ENCODE assay signal across 13 cellular contexts in genomic region chr15:48671381-48672022, GRCh38. TPM values are rescaled to one million over a fixed set of nuclear protein-coding genes. Genes with fewer than 3 reads are reported as not detected.
A peak's percentile ranks its signal among the peaks of the same experiment; 100 is the strongest.
DNase-seq lines count a peak whose midpoint lies in the region; ATAC-seq and TF ChIP-seq lines count a peak whose summit lies in the region.
"Had no signal": no experiment of that assay in that cellular context is flagged by ENCODE, and none has a peak within 500 bp of the region (broad histone marks: within the 10 kb centered on the region; RNA-seq: fewer than 3 reads in every experiment).

No MANE protein-coding gene starts in this region.

- in situ Hi-C loops in gastrocnemius medialis (cut with MboI; ENCODE audit: low sequenced_read_pairs in 4 of 4) = no loop called here

- H3K27ac ChIP-seq in ascending aorta = peak overlapping the region; percentile 43 to 52
- H3K27ac ChIP-seq in gastrocnemius medialis = peak overlapping the region; percentile 39 to 60 (median 57)

- TF ChIP-seq CTCF in ascending aorta (IDR thresholded peaks at IDR 0.05) = no peak
- no peak for TF ChIP-seq CTCF in gastrocnemius medialis (IDR thresholded peaks at IDR 0.05 in 4 of 5, conservative IDR thresholded peaks at IDR 0.05 in 1 of 5)

- no peaks in the 10 kb centered on the region for H3K36me3 ChIP-seq in ascending aorta
- no peaks in the 10 kb centered on the region for H3K36me3 ChIP-seq in gastrocnemius medialis

- H3K27me3 ChIP-seq in ascending aorta (no peaks in the 10 kb centered on the region), gastrocnemius medialis (no peaks in the 10 kb centered on the region)

- H3K4me1 ChIP-seq in ascending aorta (peaks cover 0 to 7% of the 10 kb centered on the region in 2 donors), gastrocnemius medialis (no peaks in the 10 kb centered on the region)

- no peak for TF ChIP-seq POLR2A in gastrocnemius medialis (IDR thresholded peaks at IDR 0.05)

- ATAC-seq in Right ventricle myocardium superior (ENCODE audit: poor library complexity) (peak; percentile 91), gastrocnemius medialis (peak; percentile 76), GM18861 (IDR thresholded peaks at IDR 0.05; ENCODE audit: unreplicated experiment) (no peak)
- ATAC-seq: stimulated activated naive B cell treated with anti-CD40 and anti-IgM and Interleukin-4, amounts not matched to agents 10 μg/mL and 1 μg/mL and 100 μg/mL, for 72 hours; T-helper 17 cell had no signal

- H3K4me3 ChIP-seq in ascending aorta (no peak overlapping the region), gastrocnemius medialis (no peak overlapping the region)

- H3K9me3 ChIP-seq in ascending aorta (no peaks in the 10 kb centered on the region), gastrocnemius medialis (no peaks in the 10 kb centered on the region)

- peak; percentile 74 for DNase-seq in GM04503 (ENCODE audit: low read depth)
- DNase-seq in ascending aorta (ENCODE audit: low spot score in 2 of 2) = peak in 1 of 2 donors; percentile 81
- peak; percentile 76 for DNase-seq in Right ventricle myocardium superior
- peak; percentile 51 to 67 for DNase-seq in gastrocnemius medialis
- DNase-seq in NCI-H1436 treated with DMSO at 0.1 percent for 48 hours (lab: John Stamatoyannopoulos, UW) = no peak
- DNase-seq in GM19238 (ENCODE audit: insufficient read length, low spot score) = no peak
- DNase-seq in GDM1 (lab: John Stamatoyannopoulos, UW) = no peak
- DNase-seq: CD8-positive, alpha-beta memory T cell; hippocampal formation; NCI-H187 treated with DMSO at 0.1 percent for 48 hours; stimulated activated naive B cell treated with anti-CD40 and anti-IgM and Interleukin-4, amounts not matched to agents 10 μg/mL and 1 μg/mL and 100 μg/mL, for 72 hours; T-helper 17 cell had no signal

- intact Hi-C loops in ascending aorta (cut with DNase I) (no loop called here), Right ventricle myocardium superior (cut with DNase I) (no loop called here), gastrocnemius medialis (cut with DNase I; ENCODE audit: low total_unique reads) (no loop called here)

RNA-seq across cellular contexts. Expression of gene FBN1, which starts 26.0 kb away (rescaled TPM):
- total RNA-seq in ascending aorta (164 TPM), Right ventricle myocardium superior (39.4 TPM), gastrocnemius medialis (10 to 100 TPM; 13.0 to 28.0 (median 20.9) TPM)

Comparison
In these comparisons a context has a peak if more than half of its experiments do, and no peak if none do; other contexts are left out.
1. DNase-seq: peak in GM04503 (single experiment), Right ventricle myocardium superior (single experiment) and gastrocnemius medialis (2 of 2); none in NCI-H1436 treated with DMSO at 0.1 percent for 48 hours (single experiment), GM19238 (single experiment) and GDM1 (single experiment).